ENCODE assay signal across 31 cellular contexts in the genomic region with DNA sequence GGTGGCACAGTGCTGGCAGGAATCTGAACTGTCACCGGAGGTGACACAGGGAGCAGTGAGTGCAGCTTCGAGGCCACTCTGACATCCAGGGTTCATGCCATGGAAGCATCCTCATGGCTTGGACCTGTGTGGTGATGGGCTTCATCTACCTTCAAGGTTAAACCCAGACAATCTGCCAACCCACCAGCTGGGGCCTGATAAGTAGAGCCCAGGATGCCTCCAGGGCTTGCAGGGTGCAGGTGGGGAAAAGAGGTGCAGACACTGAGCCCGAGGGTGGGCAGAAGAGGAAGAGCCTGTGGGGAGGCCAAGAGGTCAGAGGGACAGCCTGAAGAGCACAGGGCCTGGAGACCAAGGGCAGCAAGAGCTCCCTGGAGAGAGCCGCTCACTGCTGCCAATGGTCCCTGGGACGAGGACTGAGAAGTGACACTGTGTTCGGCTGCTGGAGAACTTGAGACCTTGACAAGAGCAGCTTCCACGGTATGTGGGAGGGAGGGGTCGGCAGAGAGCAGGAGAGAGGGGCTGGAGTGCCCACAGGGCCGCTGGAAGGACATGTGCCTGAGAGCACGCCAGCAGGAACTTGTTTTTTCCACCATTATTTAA. TPM values are rescaled to one million over a fixed set of nuclear protein-coding genes. Genes with fewer than 3 reads are reported as not detected.
A peak's percentile ranks its signal among the peaks of the same experiment; 100 is the strongest.
DNase-seq lines count a peak whose midpoint lies in the region; ATAC-seq and TF ChIP-seq lines count a peak whose summit lies in the region.
"Had no signal": no experiment of that assay in that cellular context is flagged by ENCODE, and none has a peak within 500 bp of the region (broad histone marks: within the 10 kb centered on the region; RNA-seq: fewer than 3 reads in every experiment).

No MANE protein-coding gene starts in this region.

- no peak overlapping the region for H3K4ac ChIP-seq in neuronal stem cell (ENCODE audit: low read length)

- H2BK15ac ChIP-seq in neuronal stem cell (ENCODE audit: low read length): no peak overlapping the region

- H3K4me1 Mint-ChIP-seq in brain: peaks cover 23% of the 10 kb centered on the region
- H3K4me1 Mint-ChIP-seq in type B pancreatic cell (ENCODE audit: unreplicated experiment): no peaks in the 10 kb centered on the region

- H3K4me3 Mint-ChIP-seq in brain (no peak overlapping the region), type B pancreatic cell (no peak overlapping the region)

- no peak overlapping the region for H2AK5ac ChIP-seq in neuronal stem cell (ENCODE audit: low read depth, low read length)

- no peak overlapping the region for H2BK12ac ChIP-seq in neuronal stem cell (ENCODE audit: low read length)

- TF ChIP-seq CTCF in right atrium auricular region (IDR thresholded peaks at IDR 0.05): no peak
- TF ChIP-seq CTCF in brain (conservative IDR thresholded peaks at IDR 0.05): no peak
- no peak for TF ChIP-seq CTCF in type B pancreatic cell (conservative IDR thresholded peaks at IDR 0.05)
- TF ChIP-seq CTCF in uterus (IDR thresholded peaks at IDR 0.05): no peak

- H3K27me3 Mint-ChIP-seq in brain (no peaks in the 10 kb centered on the region), type B pancreatic cell (no peaks in the 10 kb centered on the region)

- no peak overlapping the region for H4K91ac ChIP-seq in neuronal stem cell (ENCODE audit: low read depth, low read length, poor library complexity)

- no CpG with 5 or more reads among the region's 10 CpGs for WGBS in neuronal stem cell (ENCODE audit: extremely low coverage in 2 of 2, insufficient read length in 2 of 2, insufficient replicate concordance in 1 of 2), 2 donors

- H3K4me1 ChIP-seq in right atrium auricular region (peaks cover 0 to 10% of the 10 kb centered on the region in 2 donors), neuronal stem cell (ENCODE audit: control insufficient read depth in 2 of 2, insufficient read depth in 1 of 2, low read depth in 1 of 2, low read length in 2 of 2) (peaks cover 0 to 2% of the 10 kb centered on the region in 2 donors), uterus (peaks cover 0 to 5% of the 10 kb centered on the region in 2 donors)
- H3K4me1 ChIP-seq: HAP-1 had no signal

- H3K27ac Mint-ChIP-seq in brain (peak overlapping the region in 4 of 5 experiments; percentile 10 to 74 (median 56)), type B pancreatic cell (peak overlapping the region; percentile 40)

- no peak overlapping the region for H3K23ac ChIP-seq in neuronal stem cell (ENCODE audit: low read depth, low read length, poor library complexity)

- H4K8ac ChIP-seq in neuronal stem cell (ENCODE audit: low read depth, low read length): no peak overlapping the region

- no peak overlapping the region for H2BK120ac ChIP-seq in neuronal stem cell (ENCODE audit: low read depth, low read length)

- H3K79me1 ChIP-seq in neuronal stem cell (ENCODE audit: low read depth, low read length): no peaks in the 10 kb centered on the region

- TF ChIP-seq POLR2A in uterus (IDR thresholded peaks at IDR 0.05): no peak

- H3K14ac ChIP-seq in neuronal stem cell (ENCODE audit: low read length): no peak overlapping the region

- H3K27ac ChIP-seq in right atrium auricular region (peak overlapping the region in 1 of 2 donors; percentile 3), neuronal stem cell (replicated peaks; ENCODE audit: low read length) (no peak overlapping the region), uterus (no peak overlapping the region)
- H3K27ac ChIP-seq: brain microvascular endothelial cell, coronary artery had no signal

- H3K9me3 Mint-ChIP-seq in brain (peaks cover 0 to 5% (median 0%) of the 10 kb centered on the region in 5 experiments), type B pancreatic cell (no peaks in the 10 kb centered on the region)

- H2AFZ ChIP-seq in neuronal stem cell (ENCODE audit: low read length): no peak overlapping the region

- H3K18ac ChIP-seq in neuronal stem cell (ENCODE audit: low read length): peak overlapping the region; percentile 61

- H3K4me3 ChIP-seq in right atrium auricular region: no peak overlapping the region
- no peak overlapping the region for H3K4me3 ChIP-seq in neuronal stem cell (ENCODE audit: low read length in 2 of 2)
- no peak overlapping the region for H3K4me3 ChIP-seq in uterus
- H3K4me3 ChIP-seq: coronary artery, HAP-1, upper lobe of right lung had no signal

- H3K27me3 ChIP-seq in right atrium auricular region: no peaks in the 10 kb centered on the region
- no peaks in the 10 kb centered on the region for H3K27me3 ChIP-seq in neuronal stem cell (ENCODE audit: control insufficient read depth in 3 of 3, insufficient read depth in 3 of 3, low read depth in 1 of 3, low read length in 3 of 3)
- no peaks in the 10 kb centered on the region for H3K27me3 ChIP-seq in uterus
- H3K27me3 ChIP-seq: BE2C, brain microvascular endothelial cell, upper lobe of right lung had no signal

- DNase-seq in left ventricle myocardium superior (peak; percentile 17), right atrium auricular region (ENCODE audit: low spot score) (no peak), neuronal stem cell (ENCODE audit: low spot score) (no peak), type B pancreatic cell (ENCODE audit: extremely low spot score, unreplicated experiment) (no peak), uterus (no peak), NCI-H1436 (lab: John Stamatoyannopoulos, UW) (no peak)
- DNase-seq: ACHN; activated CD4-positive, alpha-beta T cell treated with anti-CD3 and anti-CD28 coated beads, Interleukin-2, amount 50 U/mL, for 1 hour; activated naive CD4-positive, alpha-beta T cell; activated T-cell treated with anti-CD3 and anti-CD28 coated beads, Interleukin-2, amount 50 U/mL, for 48 hours; BE2C; brain microvascular endothelial cell; DMS79; effector memory CD4-positive, alpha-beta T cell; erythroblast; GDM1; mesendoderm; NCI-H1105 treated with DMSO at 0.1 percent for 48 hours; NCI-H2029 treated with DMSO at 0.1 percent for 48 hours; NCI-H345; NCI-H774; SK-N-SH; small intestine; stimulated activated CD4-positive, alpha-beta T cell treated with anti-CD3 and anti-CD28 coated beads, Interleukin-1b, Interleukin-23, amount 100 ng/mL, for 48 hours; substantia nigra; T-helper 2 cell; upper lobe of right lung had no signal

- H3K36me3 Mint-ChIP-seq in brain (peaks cover 54% of the 10 kb centered on the region), type B pancreatic cell (peaks cover 13% of the 10 kb centered on the region)

- no peak overlapping the region for H3K9ac ChIP-seq in neuronal stem cell (ENCODE audit: low read depth, low read length, poor library complexity)
- H3K9ac ChIP-seq: SK-N-SH had no signal

- H2BK5ac ChIP-seq in neuronal stem cell (ENCODE audit: low read length): no peak overlapping the region

- H3K9me3 ChIP-seq in right atrium auricular region (no peaks in the 10 kb centered on the region), neuronal stem cell (replicated peaks in 1 of 2; ENCODE audit: control insufficient read depth in 2 of 2, insufficient read depth in 1 of 2, low read depth in 1 of 2, low read length in 2 of 2) (no peaks in the 10 kb centered on the region), uterus (no peaks in the 10 kb centered on the region)
- H3K9me3 ChIP-seq: BE2C, HAP-1, SK-N-SH, upper lobe of right lung had no signal

- H3K36me3 ChIP-seq in right atrium auricular region (peaks cover 56% of the 10 kb centered on the region), neuronal stem cell (replicated peaks in 1 of 2; ENCODE audit: control insufficient read depth in 2 of 2, insufficient read depth in 2 of 2, low read length in 2 of 2) (peaks cover 7 to 61% of the 10 kb centered on the region in 2 donors), uterus (no peaks in the 10 kb centered on the region)
- H3K36me3 ChIP-seq: brain microvascular endothelial cell had no signal

- H3K4me2 ChIP-seq in neuronal stem cell (ENCODE audit: insufficient read depth, low read length, poor library complexity, severe bottlenecking): no peak overlapping the region
- H3K4me2 ChIP-seq: SK-N-SH had no signal

- intact Hi-C loops in left ventricle myocardium superior (cut with micrococcal nuclease): no loop called here
- intact Hi-C loops in uterus (cut with DNase I; ENCODE audit: low total_unique reads): no loop called here

- ATAC-seq in left ventricle myocardium superior: peak; percentile 25
- ATAC-seq in HG03159 (IDR thresholded peaks at IDR 0.05; ENCODE audit: unreplicated experiment): no peak

RNA-seq across cellular contexts. Expression of a gene that starts 8.1 kb away (rescaled TPM):
- 2.7 TPM for total RNA-seq in left ventricle myocardium superior
- 1 to 10 TPM; 2.5 to 4.8 TPM for total RNA-seq in right atrium auricular region
- 572 TPM for polyA plus RNA-seq in brain (ENCODE audit: insufficient read depth, low read depth, low replicate concordance)
- polyA plus RNA-seq in neuronal stem cell (2013, experiment 1 of 2): 19.8 TPM
- 18.8 TPM for polyA plus RNA-seq in neuronal stem cell (2013, experiment 2 of 2)
- 12.0 and 24.4 TPM in 2 replicates for total RNA-seq in type B pancreatic cell (ENCODE audit: low replicate concordance)
- 10 to 100 TPM in 2 of 4 donors, 1 to 10 TPM in 1, not detected in 1; 9.5 to 33.3 (median 10.2) TPM for total RNA-seq in uterus

RNA-seq across cellular contexts. Expression of a gene that starts 40.5 kb away (rescaled TPM):
- 4.5 TPM for total RNA-seq in left ventricle myocardium superior
- total RNA-seq in right atrium auricular region: 1 to 10 TPM; 5.2 to 9.4 TPM
- 5.6 TPM for polyA plus RNA-seq in brain (ENCODE audit: insufficient read depth, low read depth, low replicate concordance)
- 2.4 TPM for polyA plus RNA-seq in neuronal stem cell (2013, experiment 1 of 2)
- polyA plus RNA-seq in neuronal stem cell (2013, experiment 2 of 2): 2.6 TPM
- total RNA-seq in type B pancreatic cell (ENCODE audit: low replicate concordance): 14.0 and 15.5 TPM in 2 replicates
- total RNA-seq in uterus: 10 to 100 TPM in 3 of 4 donors, 1 to 10 TPM in 1; 2.9 to 40.9 (median 19.9) TPM

RNA-seq across cellular contexts. Expression of a gene that starts 44.4 kb away (rescaled TPM):
- total RNA-seq in left ventricle myocardium superior (26.7 TPM), right atrium auricular region (10 to 100 TPM; 15.9 to 17.6 TPM), type B pancreatic cell (ENCODE audit: low replicate concordance) (36.7 and 50.4 TPM in 2 replicates), uterus (10 to 100 TPM in 3 of 4 donors, 1 to 10 TPM in 1; 9.2 to 78.0 (median 29.1) TPM)
- 41.2 TPM for polyA plus RNA-seq in brain (ENCODE audit: insufficient read depth, low read depth, low replicate concordance)
- 21.1 TPM for polyA plus RNA-seq in neuronal stem cell (2013, experiment 1 of 2)
- polyA plus RNA-seq in neuronal stem cell (2013, experiment 2 of 2): 19.3 TPM
